In the genomic region with DNA sequence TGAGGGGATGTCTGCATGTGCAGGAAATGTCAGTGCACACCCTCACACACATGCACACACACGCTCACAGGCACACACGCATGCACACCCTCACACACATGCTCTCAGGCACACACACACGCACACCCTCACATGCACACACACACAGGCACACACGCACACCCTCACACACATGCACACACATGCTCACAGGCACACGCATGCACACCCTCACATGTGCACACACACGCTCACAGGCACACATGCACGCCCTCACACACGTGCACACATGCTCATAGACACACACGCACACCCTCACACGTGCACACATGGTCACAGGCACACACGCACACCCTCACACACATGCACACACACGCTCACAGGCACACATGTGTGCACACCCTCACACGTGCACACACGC, we compare ENCODE assay signal across 30 cellular contexts.
DNase-seq lines count a peak whose midpoint lies in the region; ATAC-seq, FAIRE-seq and TF ChIP-seq lines count a peak whose summit lies in the region.
"Had no signal": no experiment of that assay in that cellular context is flagged by ENCODE, and none has a peak within 500 bp of the region (broad histone marks: within the 10 kb centered on the region; RNA-seq: fewer than 3 reads in every experiment).

No MANE protein-coding gene starts in this region.

- peak overlapping the region; percentile 62 to 77 (median 76) for H3K27ac Mint-ChIP-seq in nephron
- H3K27ac Mint-ChIP-seq in CD4-positive, alpha-beta T cell = no peak overlapping the region
- H3K27ac Mint-ChIP-seq in effector memory CD8-positive, alpha-beta T cell = no peak overlapping the region
- H3K27ac Mint-ChIP-seq: activated B cell treated with CpG ODN at 0.5 μM for 24 hours; activated naive CD4-positive, alpha-beta T cell treated with anti-CD3 and anti-CD28 coated beads, Interleukin-2, amount 50 U/mL, for 72 hours; type B pancreatic cell had no signal

- H3K36me3 ChIP-seq in HEK293 (ENCODE audit: control insufficient read depth in 2 of 2, insufficient read depth in 1 of 2, low read length in 2 of 2) (no peaks in the 10 kb centered on the region), H1 (ENCODE audit: control insufficient read depth in 2 of 4, insufficient read depth in 4 of 4, low read length in 3 of 4) (no peaks in the 10 kb centered on the region; a peak in 1 of 8 replicates)
- H3K36me3 ChIP-seq: left lung, sigmoid colon, stomach had no signal

- H2AK5ac ChIP-seq in H1 (ENCODE audit: low read depth, low read length) = no peak overlapping the region

- H3K4me1 ChIP-seq in A549 = peaks cover 29% of the 10 kb centered on the region
- no peaks in the 10 kb centered on the region for H3K4me1 ChIP-seq in HEK293 (ENCODE audit: control insufficient read depth, insufficient read depth, low read length)
- no peaks in the 10 kb centered on the region; a peak in 1 of 7 replicates for H3K4me1 ChIP-seq in H1 (replicated peaks in 1 of 4; ENCODE audit: control insufficient read depth in 3 of 4, insufficient read depth in 4 of 4, low read length in 3 of 4)

- H4K91ac ChIP-seq in H1 (replicated peaks; ENCODE audit: insufficient read length, low read length) = peak overlapping the region; percentile 59

- 86% methylated on average over 14 of the region's 14 CpGs for WGBS in A549 (ENCODE audit: missing lambda C conversion rate)
- 91% methylated on average over 14 of the region's 14 CpGs; no CpG with 5 or more reads in 1 of the 2 experiments for WGBS in H1 (ENCODE audit: extremely low coverage in 1 of 2, insufficient coverage in 1 of 2, insufficient read length in 1 of 2, insufficient replicate concordance in 2 of 2, low coverage in 1 of 2, low lambda C conversion rate in 2 of 2, missing lambda C conversion rate in 1 of 2), 2 experiments

- H3K56ac ChIP-seq in H1 (replicated peaks; ENCODE audit: insufficient read length, low read depth, low read length) = no peak overlapping the region

- H3K27me3 ChIP-seq in H1 (replicated peaks in 1 of 4; ENCODE audit: control insufficient read depth in 3 of 4, extremely low read depth in 1 of 4, insufficient read depth in 3 of 4, low read length in 3 of 4) = no peaks in the 10 kb centered on the region
- H3K27me3 ChIP-seq in CD4-positive, alpha-beta T cell (ENCODE audit: control insufficient read depth, insufficient read depth, low read length) = peaks cover 4% of the 10 kb centered on the region
- H3K27me3 ChIP-seq: sigmoid colon had no signal

- H3K4me1 Mint-ChIP-seq in nephron = peaks cover 56% of the 10 kb centered on the region
- no peaks in the 10 kb centered on the region for H3K4me1 Mint-ChIP-seq in CD4-positive, alpha-beta T cell (ENCODE audit: low read depth)
- peaks cover 0 to 5% of the 10 kb centered on the region in 2 donors for H3K4me1 Mint-ChIP-seq in effector memory CD8-positive, alpha-beta T cell (ENCODE audit: low read depth in 2 of 2)
- H3K4me1 Mint-ChIP-seq: activated B cell treated with CpG ODN at 0.5 μM for 24 hours; central memory CD8-positive, alpha-beta T cell; immature natural killer cell had no signal

- no peak; the same call in 1 of the 2 replicates for TF ChIP-seq POLR2A in A549 (IDR thresholded peaks at IDR 0.05; ENCODE audit: low read length)
- TF ChIP-seq POLR2A in H1 (IDR thresholded peaks at IDR 0.05; ENCODE audit: control extremely low read depth in 1 of 2, low read depth in 2 of 2, low read length in 2 of 2) = no peak

- H3K4me2 ChIP-seq in A549 (peak overlapping the region; percentile 37; the same call in 1 of the 3 replicates), H1 (ENCODE audit: insufficient read depth in 1 of 2, low read depth in 2 of 2, low read length in 2 of 2) (no peak overlapping the region)

- peaks cover 0 to 5% of the 10 kb centered on the region in 2 experiments for H4K20me1 ChIP-seq in H1 (replicated peaks in 1 of 2; ENCODE audit: control insufficient read depth in 1 of 2, insufficient read depth in 2 of 2, low read length in 2 of 2)

- peaks cover 3% of the 10 kb centered on the region; the same call in 1 of the 2 replicates for H3K79me1 ChIP-seq in H1 (ENCODE audit: low read depth, low read length)

- H3K27ac ChIP-seq in A549 (peak overlapping the region; percentile 51 to 82; a peak in 5 of 6 replicates), HEK293 (ENCODE audit: extremely low read depth, low read depth, low read length) (no peak overlapping the region), H1 (ENCODE audit: low read depth, low read length) (no peak overlapping the region)
- no peak overlapping the region for H3K27ac ChIP-seq in CD4-positive, alpha-beta T cell (ENCODE audit: low read depth, low read length)
- H3K27ac ChIP-seq: left lung had no signal

- H3K9me3 Mint-ChIP-seq in nephron = peaks cover 24% of the 10 kb centered on the region
- H3K9me3 Mint-ChIP-seq in CD4-positive, alpha-beta T cell = no peaks in the 10 kb centered on the region
- peaks cover 0 to 7% of the 10 kb centered on the region in 2 donors for H3K9me3 Mint-ChIP-seq in effector memory CD8-positive, alpha-beta T cell
- H3K9me3 Mint-ChIP-seq: activated B cell treated with CpG ODN at 0.5 μM for 24 hours, immature natural killer cell, type B pancreatic cell had no signal

- H2BK15ac ChIP-seq in H1 (ENCODE audit: low read length) = peak overlapping the region; percentile 89; the same call in 1 of the 2 replicates

- 0 out of 2 replicates have a peak overlapping the region, but pooled peaks have one; percentile 6 for H2BK12ac ChIP-seq in H1 (ENCODE audit: low read depth, low read length)

- TF ChIP-seq EP300 in A549 (IDR thresholded peaks at IDR 0.05) (no peak), H1 (IDR thresholded peaks at IDR 0.05; ENCODE audit: borderline replicate concordance in 1 of 2, low read depth in 2 of 2, low read length in 2 of 2) (no peak)

- FAIRE-seq in A549 (lab: Jason Lieb, UNC) = no peak
- no peak for FAIRE-seq in H1 (lab: Jason Lieb, UNC)

- H3K23ac ChIP-seq in H1 (ENCODE audit: insufficient read length) = no peak overlapping the region

- DNase-seq in A549 (ENCODE audit: low read depth in 1 of 2, low spot score in 1 of 2) (no peak), H1 (ENCODE audit: low read depth in 1 of 2, low spot score in 2 of 2) (no peak), NCI-H526 treated with DMSO at 0.1 percent for 48 hours (lab: John Stamatoyannopoulos, UW) (no peak), DMS53 treated with DMSO at 0.1 percent for 48 hours (lab: John Stamatoyannopoulos, UW; ENCODE audit: unreplicated experiment) (no peak)
- DNase-seq in CD4-positive, alpha-beta T cell = no peak
- no peak for DNase-seq in effector memory CD8-positive, alpha-beta T cell
- DNase-seq: ACHN; activated B cell treated with CpG ODN at 0.5 μM for 24 hours; activated CD4-positive, alpha-beta T cell treated with anti-CD3 and anti-CD28 coated beads, Interleukin-2, amount 50 U/mL, for 48 hours; activated CD8-positive, alpha-beta memory T cell treated with anti-CD3 and anti-CD28 coated beads, Interleukin-2, amount 50 U/mL, for 4 hours; aorta; C1 segment of cervical spinal cord; Calu3; foreskin melanocyte; H7; hippocampal formation; immature natural killer cell; NCI-H1048; NCI-H187; RPMI8226; sigmoid colon; stimulated activated CD8-positive, alpha-beta memory T cell treated with anti-CD3 and anti-CD28 coated beads, Interleukin-4, amount 100 ng/mL, for 48 hours; stomach; T1000 had no signal

- H3K9me3 ChIP-seq in A549 (no peaks in the 10 kb centered on the region; the same call in 2 of the 3 replicates), HEK293 (ENCODE audit: control insufficient read depth, insufficient read depth, low read depth, low read length) (no peaks in the 10 kb centered on the region), H1 (ENCODE audit: insufficient read depth in 2 of 2, low read depth in 1 of 2, low read length in 1 of 2) (peaks cover 6 to 18% of the 10 kb centered on the region in 2 experiments; a peak in 2 of 4 replicates)
- no peaks in the 10 kb centered on the region for H3K9me3 ChIP-seq in CD4-positive, alpha-beta T cell (ENCODE audit: control insufficient read depth, low read length)
- H3K9me3 ChIP-seq: sigmoid colon had no signal

- H3K27me3 Mint-ChIP-seq in nephron (ENCODE audit: low read depth) = peaks cover 12% of the 10 kb centered on the region
- H3K27me3 Mint-ChIP-seq in CD4-positive, alpha-beta T cell = peaks cover 20% of the 10 kb centered on the region
- H3K27me3 Mint-ChIP-seq in effector memory CD8-positive, alpha-beta T cell = peaks cover 24 to 61% of the 10 kb centered on the region in 2 donors

- intact Hi-C loops in CD4-positive, alpha-beta T cell (cut with DNase I, micrococcal nuclease) = no loop called here

- H3K18ac ChIP-seq in H1 (ENCODE audit: extremely low read depth, low read length) = no peak overlapping the region

- H3K4ac ChIP-seq in H1 (replicated peaks; ENCODE audit: insufficient read length, low read depth, low read length) = peak overlapping the region; percentile 72

- H2BK120ac ChIP-seq in H1 (replicated peaks; ENCODE audit: low read depth, low read length) = no peak overlapping the region

- no peak overlapping the region for H3K9ac ChIP-seq in H1 (replicated peaks in 1 of 4; ENCODE audit: extremely low read depth in 1 of 4, low read depth in 3 of 4, low read length in 3 of 4)

- no peak overlapping the region for H2BK20ac ChIP-seq in H1 (ENCODE audit: low read length)

- POLR2A ChIA-PET in A549 (lab: Yijun Ruan, JAX) = no interaction called here
- POLR2A ChIA-PET in HEK293 (lab: Yijun Ruan, JAX) = no interaction called here
- POLR2A ChIA-PET in H1 (lab: Charles Lee; ENCODE audit: partially characterized antibody) = no interaction called here
- POLR2A ChIA-PET in CD4-positive, alpha-beta T cell (lab: Charles Lee) = no interaction called here

- H2BK5ac ChIP-seq in H1 (ENCODE audit: low read depth, low read length) = peak overlapping the region; percentile 18; the same call in 1 of the 2 replicates

- ATAC-seq in A549 = no peak
- ATAC-seq in CD4-positive, alpha-beta T cell (ENCODE audit: poor library complexity) = no peak
- no peak for ATAC-seq in effector memory CD8-positive, alpha-beta T cell (replicated peaks)
- ATAC-seq: activated naive CD4-positive, alpha-beta T cell treated with anti-CD3 and anti-CD28 coated beads, Interleukin-2, amount 50 U/mL, for 72 hours had no signal

- H3K36me3 Mint-ChIP-seq in nephron (ENCODE audit: low read depth) = no peaks in the 10 kb centered on the region
- H3K36me3 Mint-ChIP-seq in CD4-positive, alpha-beta T cell (ENCODE audit: low read depth) = no peaks in the 10 kb centered on the region
- no peaks in the 10 kb centered on the region for H3K36me3 Mint-ChIP-seq in effector memory CD8-positive, alpha-beta T cell (ENCODE audit: insufficient read depth)
- H3K36me3 Mint-ChIP-seq: activated naive CD4-positive, alpha-beta T cell treated with anti-CD3 and anti-CD28 coated beads, Interleukin-2, amount 50 U/mL, for 72 hours; immature natural killer cell; type B pancreatic cell had no signal

- no peak overlapping the region for H3K4me3 Mint-ChIP-seq in nephron
- no peak overlapping the region for H3K4me3 Mint-ChIP-seq in CD4-positive, alpha-beta T cell
- no peak overlapping the region for H3K4me3 Mint-ChIP-seq in effector memory CD8-positive, alpha-beta T cell
- H3K4me3 Mint-ChIP-seq: activated B cell treated with CpG ODN at 0.5 μM for 24 hours; central memory CD8-positive, alpha-beta T cell; immature natural killer cell; type B pancreatic cell had no signal

- no peaks in the 10 kb centered on the region for H3K79me2 ChIP-seq in H1 (ENCODE audit: control insufficient read depth in 1 of 2, insufficient read depth in 2 of 2, low read length in 2 of 2)

- H4K5ac ChIP-seq in H1 (ENCODE audit: insufficient read length, low read depth, low read length) = no peak overlapping the region

- CTCF ChIA-PET in A549 (lab: Yijun Ruan, JAX) (interaction anchor here (1.1 kb wide), 1 partner anchor 10 kb away, joined by 3 read pairs; no protein-coding TSS in a partner anchor), HEK293 (lab: Yijun Ruan, JAX) (interaction anchor here (1.0 kb wide), 1 partner anchor 18 kb away, joined by 3 read pairs; no protein-coding TSS in a partner anchor), H1 (lab: Charles Lee; ENCODE audit: partially characterized antibody) (interaction anchor here (1.4 kb wide), 1 partner anchor 17 kb away, joined by 3 read pairs; no protein-coding TSS in a partner anchor)
- CTCF ChIA-PET in CD4-positive, alpha-beta T cell (lab: Charles Lee) = no interaction called here

- no peak for TF ChIP-seq CTCF in A549 (IDR thresholded peaks at IDR 0.05)
- TF ChIP-seq CTCF in HEK293 (tag by site-specific recombination; IDR thresholded peaks at IDR 0.05) = no peak
- TF ChIP-seq CTCF in H1 (IDR thresholded peaks at IDR 0.05; ENCODE audit: control extremely low read depth in 1 of 3, insufficient read depth in 1 of 3, low read depth in 1 of 3, low read length in 3 of 3) = no peak
- TF ChIP-seq CTCF in nephron (IDR thresholded peaks at IDR 0.05; ENCODE audit: unreplicated experiment in 3 of 3) = no peak
- TF ChIP-seq CTCF in CD4-positive, alpha-beta T cell (IDR thresholded peaks at IDR 0.05) = no peak

- no peaks in the 10 kb centered on the region for H3K23me2 ChIP-seq in H1 (ENCODE audit: low read depth, low read length)

- H2AFZ ChIP-seq in H1 (ENCODE audit: low read length) = no peak overlapping the region

- TF ChIP-seq RAD21 in A549 (conservative IDR thresholded peaks at IDR 0.05 in 1 of 2, IDR thresholded peaks at IDR 0.05 in 1 of 2) (no peak), H1 (IDR thresholded peaks at IDR 0.05 in 1 of 2, conservative IDR thresholded peaks at IDR 0.05 in 1 of 2; ENCODE audit: low read depth in 2 of 2, low read length in 2 of 2) (no peak)

- H3K4me3 ChIP-seq in A549 (no peak overlapping the region), HEK293 (ENCODE audit: low read depth, low read length) (no peak overlapping the region), H1 (ENCODE audit: extremely low read depth in 1 of 4, insufficient read depth in 2 of 4, low read depth in 3 of 4, low read length in 4 of 4) (no peak overlapping the region)
- H3K4me3 ChIP-seq: left lung, stomach had no signal

- no peak overlapping the region; the same call in 1 of the 2 replicates for H4K8ac ChIP-seq in H1 (ENCODE audit: extremely low read depth, insufficient read depth, low read length)

- H3K14ac ChIP-seq in H1 (ENCODE audit: insufficient read length) = no peak overlapping the region

Comparison
In these comparisons a context has a peak if more than half of its experiments do, and no peak if none do; other contexts are left out.
1. H3K27ac ChIP-seq: peak in A549 (2 of 2); none in HEK293 (single experiment), H1 (single experiment) and CD4-positive, alpha-beta T cell (single experiment).
2. H3K27ac Mint-ChIP-seq: peak in nephron (3 of 3); none in CD4-positive, alpha-beta T cell (single experiment) and effector memory CD8-positive, alpha-beta T cell (0 of 2).